In the genomic region with DNA sequence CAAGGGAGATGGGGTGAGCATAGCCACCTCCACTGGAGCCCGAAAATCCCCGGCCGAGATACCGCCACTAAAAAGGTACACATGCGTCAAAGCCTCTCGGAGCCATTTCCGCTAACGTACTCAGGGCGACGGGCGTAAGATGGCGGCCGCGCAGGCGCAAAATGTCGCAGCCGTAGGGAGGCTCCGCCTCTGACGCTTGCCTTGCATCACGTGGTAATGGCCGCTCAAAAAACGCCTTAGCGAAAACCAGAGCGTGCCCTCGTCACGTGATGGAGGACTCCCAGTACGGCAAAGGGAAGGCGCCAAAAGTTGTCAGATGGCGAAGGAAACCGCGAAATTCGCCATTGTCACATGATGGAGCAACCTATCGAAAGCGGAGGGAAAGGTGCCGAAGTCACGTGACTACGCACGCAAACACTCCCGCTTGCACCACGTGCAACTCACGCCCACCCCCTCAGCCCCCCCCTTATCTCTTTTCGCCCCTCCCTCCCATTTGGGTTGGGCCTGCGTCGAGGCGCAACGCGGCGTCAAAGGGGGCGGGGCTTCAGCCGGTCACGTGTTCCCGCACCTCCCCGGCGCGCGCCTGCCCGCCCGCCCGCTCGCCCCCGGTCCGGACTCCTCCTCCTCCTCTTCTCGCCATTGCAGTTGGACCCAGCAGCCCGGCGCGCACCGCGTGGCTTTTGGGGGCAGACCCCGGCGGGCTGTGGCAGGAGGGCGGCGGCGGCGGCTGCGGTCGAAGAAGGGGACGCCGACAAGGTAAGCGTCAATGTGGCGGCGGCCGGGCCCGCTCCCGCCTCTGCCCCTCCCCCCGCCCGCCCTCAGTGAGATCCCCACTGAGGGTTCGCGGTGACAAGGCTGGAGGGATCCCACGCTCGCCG, we compare ENCODE assay signal across 8 cellular contexts. TPM values are rescaled to one million over a fixed set of nuclear protein-coding genes. Genes with fewer than 3 reads are reported as not detected.
DNase-seq lines count a peak whose midpoint lies in the region; ATAC-seq and TF ChIP-seq lines count a peak whose summit lies in the region.

A gene (plus strand): TSS at position 615 of the 878 bp plus-strand sequence. CDS start 16,260 bp downstream, outside the sequence.

- WGBS in H9 (ENCODE audit: extremely low coverage, insufficient read length, low lambda C conversion rate), result no CpG with 5 or more reads among the region's 91 CpGs

- no peak within 1 kb of the TSS for H2AFZ ChIP-seq in H9 (ENCODE audit: low read length)

- peak within 1 kb of the TSS; percentile 60 for H3K56ac ChIP-seq in H9 (ENCODE audit: insufficient read length, low read depth, low read length)

- H3K4me1 Mint-ChIP-seq in H9, result peaks cover 16 to 33% of the 10 kb centered on the region in 2 experiments
- H3K4me1 Mint-ChIP-seq in natural killer cell treated with Interleukin-12 subunit alpha and Interleukin-12 subunit beta and Interleukin-15 and Interleukin-18, amount 100 ng/mL, for 72 hours (ENCODE audit: low read depth in 2 of 2), result peaks cover 23 to 32% of the 10 kb centered on the region in 2 donors

- no peaks in the 10 kb centered on the region for H3K9me3 ChIP-seq in H9 (ENCODE audit: control insufficient read depth, low read depth, low read length)
- H3K9me3 ChIP-seq in MG63, result no peaks in the 10 kb centered on the region

- H3K14ac ChIP-seq in H9 (ENCODE audit: insufficient read depth, low read length), result peak within 1 kb of the TSS; percentile 95

- peaks cover 6% of the 10 kb centered on the region for H3K23me2 ChIP-seq in H9 (ENCODE audit: insufficient read length, low read depth, low read length, poor library complexity, severe bottlenecking)

- H3K4me2 ChIP-seq in H9 (ENCODE audit: insufficient read depth, insufficient read length, low read length), result peak within 1 kb of the TSS; percentile 94

- peak within 1 kb of the TSS; percentile 56; the same call in 1 of the 2 replicates for H3K4ac ChIP-seq in H9 (ENCODE audit: low read depth, low read length)

- H2BK20ac ChIP-seq in H9 (ENCODE audit: low read depth, low read length, poor library complexity, severe bottlenecking), result no peak within 1 kb of the TSS

- peak; percentile 100 for DNase-seq in ELR (ENCODE audit: low read depth)
- peak; percentile 100 for DNase-seq in H9
- DNase-seq in MG63, result peak; percentile 99
- DNase-seq in SHP77 treated with DMSO at 0.1 percent for 48 hours (lab: John Stamatoyannopoulos, UW), result peak; percentile 98
- peak; percentile 100 for DNase-seq in activated effector memory CD4-positive, alpha-beta T cell treated with anti-CD3 and anti-CD28 coated beads, Interleukin-2, amount 50 U/mL, for 16 hours
- DNase-seq in fibroblast of pulmonary artery (ENCODE audit: low read depth), result peak; percentile 100
- peak; percentile 100 for DNase-seq in natural killer cell treated with Interleukin-12 subunit alpha and Interleukin-12 subunit beta and Interleukin-15 and Interleukin-18, amount 100 ng/mL, for 72 hours (ENCODE audit: low spot score)
- peak; percentile 99 for DNase-seq in stimulated activated naive CD8-positive, alpha-beta T cell treated with anti-CD3 and anti-CD28 coated beads, Interleukin-15, Interleukin-2, amounts not matched to agents 100 U/mL and 50 U/mL, for 24 hours

- H3K36me3 Mint-ChIP-seq in H9 (ENCODE audit: insufficient read depth in 1 of 3, low read depth in 3 of 3), result peaks cover 31 to 48% (median 45%) of the 10 kb centered on the region in 3 experiments
- H3K36me3 Mint-ChIP-seq in natural killer cell treated with Interleukin-12 subunit alpha and Interleukin-12 subunit beta and Interleukin-15 and Interleukin-18, amount 100 ng/mL, for 72 hours, result peaks cover 17% of the 10 kb centered on the region

- no peak within 1 kb of the TSS for H4K8ac ChIP-seq in H9 (replicated peaks; ENCODE audit: insufficient read length, low read depth, low read length)

- H3K27ac ChIP-seq in H9 (ENCODE audit: insufficient read length, low read depth, low read length), result peak within 1 kb of the TSS; percentile 75

- no peak for TF ChIP-seq CTCF in H9 (conservative IDR thresholded peaks at IDR 0.05)
- no peak for TF ChIP-seq CTCF in fibroblast of pulmonary artery (IDR thresholded peaks at IDR 0.05; ENCODE audit: low read length, missing control alignments)

- no peaks in the 10 kb centered on the region; the same call in 1 of the 2 replicates for H3K4me1 ChIP-seq in H9 (ENCODE audit: insufficient read depth, low read length)

- H2BK12ac ChIP-seq in H9 (ENCODE audit: insufficient read length, low read depth, low read length), result no peak within 1 kb of the TSS

- peak within 1 kb of the TSS; percentile 93 to 96 for H3K4me3 Mint-ChIP-seq in H9
- H3K4me3 Mint-ChIP-seq in natural killer cell treated with Interleukin-12 subunit alpha and Interleukin-12 subunit beta and Interleukin-15 and Interleukin-18, amount 100 ng/mL, for 72 hours, result peak within 1 kb of the TSS; percentile 93

- peak within 1 kb of the TSS; percentile 94 for H4K5ac ChIP-seq in H9 (ENCODE audit: insufficient read length, low read depth, low read length)

- H3K18ac ChIP-seq in H9 (ENCODE audit: insufficient read length, low read depth, low read length), result peak within 1 kb of the TSS; percentile 98

- H3K79me2 ChIP-seq in H9 (ENCODE audit: insufficient read depth, low read length), result peaks cover 43% of the 10 kb centered on the region

- H3K79me1 ChIP-seq in H9 (ENCODE audit: insufficient read depth, low read depth, low read length, poor library complexity, severe bottlenecking), result no peaks in the 10 kb centered on the region

- peak within 1 kb of the TSS; percentile 58 for H2AK5ac ChIP-seq in H9 (ENCODE audit: insufficient read length, low read length)

- peaks cover 4% of the 10 kb centered on the region; the same call in 1 of the 2 replicates for H3K27me3 Mint-ChIP-seq in H9 (ENCODE audit: low read depth)
- H3K27me3 Mint-ChIP-seq in natural killer cell treated with Interleukin-12 subunit alpha and Interleukin-12 subunit beta and Interleukin-15 and Interleukin-18, amount 100 ng/mL, for 72 hours, result no peaks in the 10 kb centered on the region

- H3K4me3 ChIP-seq in MG63 (peak within 1 kb of the TSS; percentile 93), fibroblast of pulmonary artery (replicated peaks; ENCODE audit: low read depth, low read length) (peak within 1 kb of the TSS; percentile 98)

- peak within 1 kb of the TSS; percentile 75 for H4K91ac ChIP-seq in H9 (ENCODE audit: insufficient read length, low read depth, low read length)

- peak within 1 kb of the TSS; percentile 78 for H2BK120ac ChIP-seq in H9 (ENCODE audit: low read depth, low read length, poor library complexity, severe bottlenecking)

- H3K36me3 ChIP-seq in MG63, result peaks cover 42% of the 10 kb centered on the region

- no peak within 1 kb of the TSS for H3K23ac ChIP-seq in H9 (ENCODE audit: insufficient read length, low read depth, low read length)

- peak within 1 kb of the TSS; percentile 100 for H3K9ac ChIP-seq in H9 (ENCODE audit: extremely low read depth, insufficient read length, low read length)

- peak within 1 kb of the TSS; percentile 69 for H3T11ph ChIP-seq in H9 (ENCODE audit: low read length)

- H4K20me1 ChIP-seq in H9 (ENCODE audit: control insufficient read depth, insufficient read depth, insufficient read length), result no peaks in the 10 kb centered on the region

- peak within 1 kb of the TSS; percentile 67 for H2BK5ac ChIP-seq in H9 (ENCODE audit: insufficient read length, low read length)

- no peaks in the 10 kb centered on the region for H3K27me3 ChIP-seq in H9 (ENCODE audit: insufficient read depth, low read length)
- no peaks in the 10 kb centered on the region for H3K27me3 ChIP-seq in MG63

- H3K27ac Mint-ChIP-seq in H9, result peak within 1 kb of the TSS; percentile 99 to 100 (median 99)
- H3K27ac Mint-ChIP-seq in natural killer cell treated with Interleukin-12 subunit alpha and Interleukin-12 subunit beta and Interleukin-15 and Interleukin-18, amount 100 ng/mL, for 72 hours, result peak within 1 kb of the TSS; percentile 92 to 98

- ATAC-seq in natural killer cell treated with Interleukin-12 subunit alpha and Interleukin-12 subunit beta and Interleukin-15 and Interleukin-18, amount 100 ng/mL, for 72 hours, result peak; percentile 92
- peak; percentile 86 for ATAC-seq in stimulated activated naive CD8-positive, alpha-beta T cell treated with anti-CD3 and anti-CD28 coated beads, Interleukin-15, Interleukin-2, amounts not matched to agents 100 U/mL and 50 U/mL, for 24 hours

- H3K9me3 Mint-ChIP-seq in H9, result no peaks in the 10 kb centered on the region; a peak in 1 of 5 replicates
- H3K9me3 Mint-ChIP-seq in natural killer cell treated with Interleukin-12 subunit alpha and Interleukin-12 subunit beta and Interleukin-15 and Interleukin-18, amount 100 ng/mL, for 72 hours, result no peaks in the 10 kb centered on the region

- no peak within 1 kb of the TSS for H2BK15ac ChIP-seq in H9 (ENCODE audit: low read depth, low read length)

RNA-seq across cellular contexts. Expression of the gene that starts here (rescaled TPM):
- 787 and 841 TPM in 2 replicates for total RNA-seq in H9 (2021)
- 273 and 320 TPM in 2 replicates for total RNA-seq in MG63 (2014; rRNA removed; shearing (Covaris generic); ENCODE audit: low replicate concordance)
- 100 to 1,000 TPM; 298 to 579 TPM for total RNA-seq in natural killer cell treated with Interleukin-12 subunit alpha and Interleukin-12 subunit beta and Interleukin-15 and Interleukin-18, amount 100 ng/mL, for 72 hours

Comparison
In these comparisons a context has a peak if more than half of its experiments do, and no peak if none do; other contexts are left out.
1. Peak in every context shown above with its lines: DNase-seq, ATAC-seq, H3K4me3 ChIP-seq and H3K27ac ChIP-seq.